In the genomic region with DNA sequence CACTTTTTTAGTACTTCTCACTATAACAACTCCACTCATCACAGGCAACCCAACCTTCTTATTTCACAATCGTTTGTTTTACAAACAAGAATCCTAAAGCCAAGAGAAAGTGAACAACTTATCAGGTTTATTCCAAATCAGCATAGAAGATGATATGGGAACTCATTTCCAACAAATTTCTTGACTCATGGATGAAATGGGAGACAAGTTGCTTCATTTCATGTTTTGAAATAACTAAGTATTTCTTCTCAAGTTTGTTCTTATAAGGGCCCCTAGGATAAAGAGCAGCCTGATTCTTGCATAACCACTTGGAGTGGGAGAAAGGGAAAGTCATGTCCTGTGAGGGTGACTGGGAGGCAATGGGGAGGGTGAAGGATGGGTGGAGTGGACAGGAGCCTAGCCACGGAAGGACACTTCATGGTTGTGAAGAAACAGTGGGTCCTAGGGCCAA, we compare ENCODE assay signal across 12 cellular contexts.
DNase-seq lines count a peak whose midpoint lies in the region; ATAC-seq and TF ChIP-seq lines count a peak whose summit lies in the region.
"Had no signal": no experiment of that assay in that cellular context is flagged by ENCODE, and none has a peak within 500 bp of the region (broad histone marks: within the 10 kb centered on the region; RNA-seq: fewer than 3 reads in every experiment).

No MANE protein-coding gene starts in this region.

- no peaks in the 10 kb centered on the region for H3K27me3 ChIP-seq in heart right ventricle
- no peaks in the 10 kb centered on the region for H3K27me3 ChIP-seq in stomach
- H3K27me3 ChIP-seq: ascending aorta had no signal

- H3K4me1 Mint-ChIP-seq in CD14-positive monocyte, result peaks cover 52% of the 10 kb centered on the region
- H3K4me1 Mint-ChIP-seq in activated T-helper 1 cell treated with anti-CD3 and anti-CD28 coated beads, Interleukin-12 subunit alpha, Interleukin-12 subunit beta, Interleukin-2, Interleukin-4 antibody, amounts not matched to agents 30 ng/mL and 10 ng/mL and 1 ng/mL, durations not matched to agents 14 hours and 24 hours and 36 hours (ENCODE audit: low read depth), result peaks cover 45% of the 10 kb centered on the region

- H3K27me3 Mint-ChIP-seq in CD14-positive monocyte (ENCODE audit: low read depth in 3 of 3), result no peaks in the 10 kb centered on the region
- H3K27me3 Mint-ChIP-seq in activated T-helper 1 cell treated with anti-CD3 and anti-CD28 coated beads, Interleukin-12 subunit alpha, Interleukin-12 subunit beta, Interleukin-2, Interleukin-4 antibody, amounts not matched to agents 30 ng/mL and 10 ng/mL and 1 ng/mL, durations not matched to agents 14 hours and 24 hours and 36 hours (ENCODE audit: insufficient read depth), result peaks cover 2% of the 10 kb centered on the region
- H3K27me3 Mint-ChIP-seq: CD4-positive, alpha-beta T cell had no signal

- peaks cover 3 to 7% of the 10 kb centered on the region in 2 donors for H3K36me3 Mint-ChIP-seq in CD14-positive monocyte
- H3K36me3 Mint-ChIP-seq in activated T-helper 1 cell treated with anti-CD3 and anti-CD28 coated beads, Interleukin-12 subunit alpha, Interleukin-12 subunit beta, Interleukin-2, Interleukin-4 antibody, amounts not matched to agents 30 ng/mL and 10 ng/mL and 1 ng/mL, durations not matched to agents 14 hours and 24 hours and 36 hours (ENCODE audit: low read depth), result peaks cover 14% of the 10 kb centered on the region

- DNase-seq in CD14-positive monocyte (ENCODE audit: low spot score) (no peak), heart right ventricle (peak in 1 of 2 donors; percentile 20), skeletal muscle cell (ENCODE audit: low read depth) (peak; percentile 95), NCI-H2171 (lab: John Stamatoyannopoulos, UW) (no peak), stomach (no peak), putamen (ENCODE audit: low spot score) (no peak)
- DNase-seq in activated T-helper 1 cell treated with anti-CD3 and anti-CD28 coated beads, Interleukin-12 subunit alpha, Interleukin-12 subunit beta, Interleukin-2, Interleukin-4 antibody, amounts not matched to agents 30 ng/mL and 10 ng/mL and 1 ng/mL, durations not matched to agents 14 hours and 24 hours and 36 hours (ENCODE audit: low spot score), result no peak
- DNase-seq: CD4-positive, alpha-beta T cell; NCI-H446 treated with DMSO at 0.1 percent for 48 hours; T-helper 9 cell had no signal

- peaks cover 0 to 40% (median 22%) of the 10 kb centered on the region in 9 donors for H3K4me1 ChIP-seq in heart right ventricle
- H3K4me1 ChIP-seq in stomach, result peaks cover 5 to 26% (median 13%) of the 10 kb centered on the region in 4 donors
- H3K4me1 ChIP-seq: ascending aorta had no signal

- intact Hi-C loops in CD14-positive monocyte (cut with micrococcal nuclease), result no loop called here
- intact Hi-C loops in activated T-helper 1 cell treated with anti-CD3 and anti-CD28 coated beads, Interleukin-12 subunit alpha, Interleukin-12 subunit beta, Interleukin-2, Interleukin-4 antibody, amounts not matched to agents 30 ng/mL and 10 ng/mL and 1 ng/mL, durations not matched to agents 14 hours and 24 hours and 36 hours (cut with micrococcal nuclease), result no loop called here
- intact Hi-C loops in heart right ventricle (cut with DNase I), result no loop called here
- intact Hi-C loops in stomach (cut with DNase I; ENCODE audit: low total_unique reads), result no loop called here

- peak overlapping the region in 1 of 2 donors; percentile 18 for H3K4me3 Mint-ChIP-seq in CD14-positive monocyte
- H3K4me3 Mint-ChIP-seq in activated T-helper 1 cell treated with anti-CD3 and anti-CD28 coated beads, Interleukin-12 subunit alpha, Interleukin-12 subunit beta, Interleukin-2, Interleukin-4 antibody, amounts not matched to agents 30 ng/mL and 10 ng/mL and 1 ng/mL, durations not matched to agents 14 hours and 24 hours and 36 hours, result no peak overlapping the region
- H3K4me3 Mint-ChIP-seq: CD4-positive, alpha-beta T cell had no signal

- H3K4me3 ChIP-seq in heart right ventricle (no peak overlapping the region), skeletal muscle cell (ENCODE audit: low read depth, low read length) (no peak overlapping the region), stomach (no peak overlapping the region)
- H3K4me3 ChIP-seq: ascending aorta had no signal

- H3K27ac ChIP-seq in heart right ventricle, result peak overlapping the region in 1 of 10 donors; percentile 40
- no peak overlapping the region for H3K27ac ChIP-seq in stomach
- H3K27ac ChIP-seq: ascending aorta had no signal

- peaks cover 0 to 13% (median 4%) of the 10 kb centered on the region in 11 donors for H3K9me3 ChIP-seq in heart right ventricle
- H3K9me3 ChIP-seq in stomach, result peaks cover 0 to 1% (median 0%) of the 10 kb centered on the region in 4 donors

- no peak for TF ChIP-seq EP300 in stomach (IDR thresholded peaks at IDR 0.05)

- ATAC-seq in heart right ventricle, result peak in 6 of 8 donors; percentile 24 to 96 (median 58)
- no peak for ATAC-seq in GM21515 (IDR thresholded peaks at IDR 0.05; ENCODE audit: unreplicated experiment)

- 76 to 82% methylated on average over 2 of the region's 2 CpGs for WGBS in heart right ventricle, 2 donors
- 57 to 72% (median 63%) methylated on average over 2 of the region's 2 CpGs for WGBS in stomach, 5 donors

- peaks cover 4 to 17% (median 8%) of the 10 kb centered on the region in 7 donors for H3K9me3 Mint-ChIP-seq in CD14-positive monocyte
- peaks cover 17% of the 10 kb centered on the region for H3K9me3 Mint-ChIP-seq in activated T-helper 1 cell treated with anti-CD3 and anti-CD28 coated beads, Interleukin-12 subunit alpha, Interleukin-12 subunit beta, Interleukin-2, Interleukin-4 antibody, amounts not matched to agents 30 ng/mL and 10 ng/mL and 1 ng/mL, durations not matched to agents 14 hours and 24 hours and 36 hours

- H3K36me3 ChIP-seq in heart right ventricle (no peaks in the 10 kb centered on the region), stomach (no peaks in the 10 kb centered on the region)
- H3K36me3 ChIP-seq: ascending aorta had no signal

- H3K27ac Mint-ChIP-seq in CD14-positive monocyte, result peak overlapping the region; percentile 65 to 94 (median 87)
- peak overlapping the region; percentile 35 for H3K27ac Mint-ChIP-seq in activated T-helper 1 cell treated with anti-CD3 and anti-CD28 coated beads, Interleukin-12 subunit alpha, Interleukin-12 subunit beta, Interleukin-2, Interleukin-4 antibody, amounts not matched to agents 30 ng/mL and 10 ng/mL and 1 ng/mL, durations not matched to agents 14 hours and 24 hours and 36 hours
- H3K27ac Mint-ChIP-seq: CD4-positive, alpha-beta T cell had no signal

- TF ChIP-seq CTCF in CD14-positive monocyte (IDR thresholded peaks at IDR 0.05) (no peak), heart right ventricle (IDR thresholded peaks at IDR 0.05) (no peak), stomach (IDR thresholded peaks at IDR 0.05) (no peak)

- no peak for TF ChIP-seq POLR2A in stomach (IDR thresholded peaks at IDR 0.05)
